1 cellular context compared by ENCODE assay signal in genomic region chr5:78899922-78900362, GRCh38.
TF ChIP-seq lines count a peak whose summit lies in the region.

No MANE protein-coding gene starts in this region.

TF ChIP-seq in HEK293, 187 proteins besides CTCF, POLR2A, EP300 and RAD21 (continued from another document):
- TF ChIP-seq ZNF837 (tag by site-specific recombination; IDR thresholded peaks at IDR 0.05), result no peak
- no peak for TF ChIP-seq ZIC2 (tag by site-specific recombination; IDR thresholded peaks at IDR 0.05)
- no peak for TF ChIP-seq ZNF214 (tag by site-specific recombination; IDR thresholded peaks at IDR 0.05; ENCODE audit: borderline replicate concordance)
- peak; percentile 34; the same call in 1 of the 2 replicates for TF ChIP-seq IKZF3 (tag by site-specific recombination; IDR thresholded peaks at IDR 0.05)
- TF ChIP-seq ZNF639 (tag by site-specific recombination; IDR thresholded peaks at IDR 0.05), result no peak
- no peak for TF ChIP-seq ELK4 (IDR thresholded peaks at IDR 0.05; ENCODE audit: borderline replicate concordance, low read depth, low read length)
- TF ChIP-seq ZNF558 (tag by site-specific recombination; IDR thresholded peaks at IDR 0.05), result no peak
- 0 out of 2 replicates have a peak, but pooled peaks have one; percentile 32 for TF ChIP-seq ZSCAN30 (tag by site-specific recombination; IDR thresholded peaks at IDR 0.05)
- TF ChIP-seq GLIS1 (tag by site-specific recombination; IDR thresholded peaks at IDR 0.05), result peak; percentile 39; the same call in 1 of the 2 replicates
- TF ChIP-seq ZSCAN16 (tag by site-specific recombination; IDR thresholded peaks at IDR 0.05), result no peak
- TF ChIP-seq ZNF658 (tag by site-specific recombination; IDR thresholded peaks at IDR 0.05), result no peak
- TF ChIP-seq ZNF184 (tag by site-specific recombination; IDR thresholded peaks at IDR 0.05), result no peak
